ENCODE assay signal across 28 cellular contexts in genomic region chr11:14676068-14676467, GRCh38. TPM values are rescaled to one million over a fixed set of nuclear protein-coding genes. Genes with fewer than 3 reads are reported as not detected.
A peak's percentile ranks its signal among the peaks of the same experiment; 100 is the strongest.
DNase-seq lines count a peak whose midpoint lies in the region; ATAC-seq, FAIRE-seq and TF ChIP-seq lines count a peak whose summit lies in the region.
"Had no signal": no experiment of that assay in that cellular context is flagged by ENCODE, and none has a peak within 500 bp of the region (broad histone marks: within the 10 kb centered on the region; RNA-seq: fewer than 3 reads in every experiment).

No MANE protein-coding gene starts in this region.

- H4K91ac ChIP-seq in IMR-90 (ENCODE audit: insufficient read depth, low read depth, low read length), result no peak overlapping the region

- no CpG with 5 or more reads among the region's 2 CpGs for WGBS in IMR-90 (ENCODE audit: extremely low coverage in 2 of 2, insufficient read length in 1 of 2), 2 experiments
- 69% methylated on average over 2 of the region's 2 CpGs for WGBS in K562 (ENCODE audit: insufficient coverage, low coverage, missing lambda C conversion rate)
- WGBS in right lobe of liver (ENCODE audit: insufficient coverage, low coverage, low lambda C conversion rate, missing lambda C conversion rate), result 29% methylated on average over 2 of the region's 2 CpGs

- no peak for TF ChIP-seq CTCF in IMR-90 (conservative IDR thresholded peaks at IDR 0.05; ENCODE audit: low read depth, low read length)
- no peak for TF ChIP-seq CTCF in K562 (IDR thresholded peaks at IDR 0.05 in 2 of 3, conservative IDR thresholded peaks at IDR 0.05 in 1 of 3; ENCODE audit: insufficient read depth in 2 of 3, low read depth in 1 of 3, low read length in 3 of 3)
- no peak for TF ChIP-seq CTCF in right lobe of liver (IDR thresholded peaks at IDR 0.05)
- no peak for TF ChIP-seq CTCF in vagina (IDR thresholded peaks at IDR 0.05)

- H3K79me2 ChIP-seq in K562 (ENCODE audit: control insufficient read depth, insufficient read depth, low read length), result peaks cover 46% of the 10 kb centered on the region

- H3K27ac ChIP-seq in IMR-90 (ENCODE audit: insufficient read depth, low read length) (no peak overlapping the region), K562 (ENCODE audit: extremely low read depth, low read depth, low read length) (no peak overlapping the region), right lobe of liver (no peak overlapping the region), vagina (no peak overlapping the region)
- H3K27ac ChIP-seq: heart left ventricle, RWPE1, suprapubic skin, uterus had no signal

- H3K9me3 ChIP-seq in IMR-90 (ENCODE audit: control insufficient read depth, insufficient read depth, low read length) (no peaks in the 10 kb centered on the region), K562 (replicated peaks; ENCODE audit: control insufficient read depth, insufficient read depth, low read depth, low read length) (no peaks in the 10 kb centered on the region), right lobe of liver (no peaks in the 10 kb centered on the region), vagina (no peaks in the 10 kb centered on the region)
- H3K9me3 ChIP-seq: SK-N-SH, suprapubic skin, uterus had no signal

- no peak overlapping the region for H4K8ac ChIP-seq in IMR-90 (ENCODE audit: low read depth in 2 of 2, low read length in 2 of 2)

- in situ Hi-C loops in IMR-90 (cut with MboI; ENCODE audit: low sequenced_read_pairs), result no loop called here
- in situ Hi-C loops in K562 (cut with MboI), result no loop called here

- H3K14ac ChIP-seq in IMR-90 (replicated peaks; ENCODE audit: low read depth, low read length), result no peak overlapping the region

- H3K18ac ChIP-seq in IMR-90 (ENCODE audit: low read depth, low read length), result no peak overlapping the region

- H3K36me3 ChIP-seq in IMR-90 (ENCODE audit: control insufficient read depth, insufficient read depth, low read length), result no peaks in the 10 kb centered on the region
- peaks cover 9% of the 10 kb centered on the region; the same call in 1 of the 3 replicates for H3K36me3 ChIP-seq in K562 (ENCODE audit: control insufficient read depth, insufficient read depth, low read length)
- no peaks in the 10 kb centered on the region for H3K36me3 ChIP-seq in right lobe of liver
- H3K36me3 ChIP-seq in vagina, result no peaks in the 10 kb centered on the region
- H3K36me3 ChIP-seq: heart left ventricle, spleen, suprapubic skin, uterus had no signal

- H2AFZ ChIP-seq in IMR-90 (replicated peaks; ENCODE audit: low read length, poor library complexity) (no peak overlapping the region), K562 (ENCODE audit: low read depth, low read length) (no peak overlapping the region)

- no peaks in the 10 kb centered on the region for H3K27me3 ChIP-seq in IMR-90 (ENCODE audit: control insufficient read depth, insufficient read depth, low read length)
- no peaks in the 10 kb centered on the region for H3K27me3 ChIP-seq in K562 (ENCODE audit: control insufficient read depth in 2 of 2, insufficient read depth in 2 of 2, low read length in 2 of 2)
- no peaks in the 10 kb centered on the region for H3K27me3 ChIP-seq in right lobe of liver
- no peaks in the 10 kb centered on the region for H3K27me3 ChIP-seq in vagina
- H3K27me3 ChIP-seq: heart left ventricle, spleen, suprapubic skin, uterus had no signal

- no peak overlapping the region for H4K5ac ChIP-seq in IMR-90 (ENCODE audit: low read depth, low read length)

- no peak overlapping the region for H3K23ac ChIP-seq in IMR-90 (ENCODE audit: low read depth, low read length)

- no peak overlapping the region for H2BK5ac ChIP-seq in IMR-90 (ENCODE audit: low read depth, low read length, poor library complexity, severe bottlenecking)

- POLR2A ChIA-PET in IMR-90 (lab: Charles Lee; ENCODE audit: unreplicated experiment), result no interaction called here
- POLR2A ChIA-PET in K562 (lab: Yijun Ruan, JAX), result no interaction called here

- no peak overlapping the region for H2AK5ac ChIP-seq in IMR-90 (ENCODE audit: low read depth, low read length)

- no peak for TF ChIP-seq RAD21 in IMR-90 (IDR thresholded peaks at IDR 0.05; ENCODE audit: low read length)
- no peak for TF ChIP-seq RAD21 in K562 (CRISPR knock-in tag; conservative IDR thresholded peaks at IDR 0.05 in 1 of 2, IDR thresholded peaks at IDR 0.05 in 1 of 2)

- ATAC-seq in IMR-90 (ENCODE audit: low read depth) (no peak), K562 (no peak; the same call in 2 of the 3 replicates), right lobe of liver (peak; percentile 72 to 93 (median 86)), HG02798 (IDR thresholded peaks at IDR 0.05; ENCODE audit: poor library complexity, unreplicated experiment) (no peak), left cardiac atrium (no peak)
- ATAC-seq: activated CD8-positive, alpha-beta memory T cell treated with anti-CD3 and anti-CD28 coated beads, Interleukin-2, amount 10 ng/mL, durations not matched to agents 7 days and 5 days; heart left ventricle; naive thymus-derived CD8-positive, alpha-beta T cell; stimulated activated naive B cell treated with anti-CD40 and anti-IgM and Interleukin-4, amounts not matched to agents 10 μg/mL and 1 μg/mL and 100 μg/mL, for 72 hours had no signal

- CTCF ChIA-PET in IMR-90 (lab: Yijun Ruan, JAX) (no interaction called here), K562 (lab: Yijun Ruan, JAX; ENCODE audit: low intra/inter-chr PET ratio) (no interaction called here)

- H3K56ac ChIP-seq in IMR-90 (ENCODE audit: extremely low read depth, insufficient read depth, low read length), result no peak overlapping the region

- BruUV-seq in IMR-90 (replicated peaks; lab: Mats Ljungman, UMichigan) (no TSS peak), K562 (replicated peaks; lab: Mats Ljungman, UMichigan) (no TSS peak)

- no peak for TF ChIP-seq EP300 in K562 (IDR thresholded peaks at IDR 0.05; ENCODE audit: low read length)

- H2BK120ac ChIP-seq in IMR-90 (ENCODE audit: low read depth, low read length), result no peak overlapping the region

- TF ChIP-seq POLR2A in IMR-90 (IDR thresholded peaks at IDR 0.05; ENCODE audit: low read depth, low read length), result no peak
- no peak for TF ChIP-seq POLR2A in K562 (conservative IDR thresholded peaks at IDR 0.05)
- TF ChIP-seq POLR2A in right lobe of liver (IDR thresholded peaks at IDR 0.05), result no peak
- TF ChIP-seq POLR2A in vagina (IDR thresholded peaks at IDR 0.05), result no peak

- dilution Hi-C loops in IMR-90 (cut with HindIII; ENCODE audit: low sequenced_read_pairs, unreplicated experiment), result no loop called here

- no peak for FAIRE-seq in K562 (lab: Jason Lieb, UNC)
- FAIRE-seq: D721Med had no signal

- H3K4ac ChIP-seq in IMR-90 (ENCODE audit: low read depth, low read length), result no peak overlapping the region

- H2AK9ac ChIP-seq in IMR-90 (replicated peaks; ENCODE audit: low read depth, low read length, poor library complexity), result no peak overlapping the region

- no peak overlapping the region for H2BK20ac ChIP-seq in IMR-90 (ENCODE audit: low read depth, low read length)

- H4K20me1 ChIP-seq in IMR-90 (ENCODE audit: insufficient read depth, low read length), result no peaks in the 10 kb centered on the region
- no peaks in the 10 kb centered on the region for H4K20me1 ChIP-seq in K562 (replicated peaks; ENCODE audit: control insufficient read depth, insufficient read depth, low read length)

- no peak overlapping the region for H3K4me3 ChIP-seq in IMR-90 (ENCODE audit: insufficient read depth, low read depth, low read length)
- no peak overlapping the region for H3K4me3 ChIP-seq in K562
- H3K4me3 ChIP-seq in right lobe of liver, result no peak overlapping the region
- no peak overlapping the region for H3K4me3 ChIP-seq in vagina
- H3K4me3 ChIP-seq: heart left ventricle, spleen, suprapubic skin, uterus had no signal

- H2BK15ac ChIP-seq in IMR-90 (ENCODE audit: low read depth, low read length), result no peak overlapping the region

- no peak overlapping the region for H3K9ac ChIP-seq in IMR-90 (ENCODE audit: low read depth, low read length)
- H3K9ac ChIP-seq in K562 (ENCODE audit: insufficient read depth in 1 of 2, low read depth in 2 of 2, low read length in 2 of 2), result no peak overlapping the region
- H3K9ac ChIP-seq: SK-N-SH had no signal

- H3K79me1 ChIP-seq in IMR-90 (ENCODE audit: low read depth in 1 of 2, low read length in 2 of 2), result no peaks in the 10 kb centered on the region

- H3K4me1 ChIP-seq in IMR-90 (ENCODE audit: control insufficient read depth, insufficient read depth, low read length) (peaks cover 6% of the 10 kb centered on the region), K562 (replicated peaks in 1 of 2; ENCODE audit: control insufficient read depth in 2 of 2, insufficient read depth in 2 of 2, low read length in 2 of 2) (peaks cover 0 to 8% of the 10 kb centered on the region in 2 experiments; a peak in 3 of 5 replicates), right lobe of liver (peaks cover 0 to 18% (median 4%) of the 10 kb centered on the region in 4 donors), vagina (no peaks in the 10 kb centered on the region)
- H3K4me1 ChIP-seq: suprapubic skin, uterus had no signal

- intact Hi-C loops in IMR-90 (cut with micrococcal nuclease), result no loop called here
- intact Hi-C loops in K562 (cut with micrococcal nuclease), result no loop called here
- intact Hi-C loops in right lobe of liver (cut with DNase I), result no loop called here
- intact Hi-C loops in vagina (cut with DNase I), result no loop called here
- intact Hi-C loops in left cardiac atrium (cut with DNase I), result no loop called here

- H3K4me2 ChIP-seq in IMR-90 (ENCODE audit: low read depth, low read length), result no peak overlapping the region
- no peak overlapping the region for H3K4me2 ChIP-seq in K562 (ENCODE audit: insufficient read depth, low read length)
- H3K4me2 ChIP-seq: SK-N-SH had no signal

- H3K9me1 ChIP-seq in IMR-90 (ENCODE audit: insufficient read depth, low read length) (no peaks in the 10 kb centered on the region; the same call in 1 of the 2 replicates), K562 (ENCODE audit: control insufficient read depth, insufficient read depth, low read length) (no peaks in the 10 kb centered on the region)

- DNase-seq in DMS153 treated with DMSO at 0.1 percent for 48 hours (lab: John Stamatoyannopoulos, UW; ENCODE audit: unreplicated experiment) (peak; percentile 12), IMR-90 (no peak), K562 (ENCODE audit: extremely low read depth in 1 of 4, low spot score in 3 of 4) (no peak), right lobe of liver (no peak), vagina (ENCODE audit: extremely low spot score in 2 of 2) (no peak), left cardiac atrium (no peak)
- DNase-seq: activated CD4-positive, alpha-beta T cell treated with anti-CD3 and anti-CD28 coated beads, Interleukin-2, amount 50 U/mL, for 1 hour; activated CD8-positive, alpha-beta memory T cell treated with anti-CD3 and anti-CD28 coated beads, Interleukin-2, amount 10 ng/mL, durations not matched to agents 7 days and 5 days; activated naive CD8-positive, alpha-beta T cell treated with anti-CD3 and anti-CD28 coated beads, Interleukin-2, amount 10 ng/mL, durations not matched to agents 7 days and 5 days; effector CD8-positive, alpha-beta T cell; erythroblast; heart left ventricle; KBM-7; naive thymus-derived CD8-positive, alpha-beta T cell; NCI-H1092; NCI-H187 treated with DMSO at 0.1 percent for 48 hours; NCI-H748 treated with DMSO at 0.1 percent for 48 hours; retina; SK-N-SH; spleen; stimulated activated CD4-positive, alpha-beta T cell treated with anti-CD3 and anti-CD28 coated beads, Interleukin-4, amount 100 ng/mL, for 24 hours; stimulated activated naive B cell treated with anti-CD40 and anti-IgM and Interleukin-4, amounts not matched to agents 10 μg/mL and 1 μg/mL and 100 μg/mL, for 72 hours; T-helper 2 cell; uterus had no signal

RNA-seq across cellular contexts. Expression of gene PDE3B, which starts 32.5 kb away (rescaled TPM):
- total RNA-seq in IMR-90 (2012; rRNA removed) (1.1 and 1.3 TPM in 2 replicates), K562 (2014; rRNA removed) (12.2 and 13.8 TPM in 2 replicates), K562 (2014; rRNA removed; fragmentation: Illumina TruSeq; extraction: Trizol) (16.3 and 17.0 TPM in 2 replicates), K562 (2015; rRNA removed; fragmentation: Illumina TruSeq; extraction: Trizol) (20.9 and 22.5 TPM in 2 replicates), K562 (2021) (15.1 and 15.8 TPM in 2 replicates), right lobe of liver (10 to 100 TPM; 14.9 to 47.1 (median 28.8) TPM), vagina (10.1 TPM), left cardiac atrium (10 to 100 TPM; 17.8 to 18.7 TPM)
- polyA plus RNA-seq in IMR-90 (2012; rRNA removed) (0.21 and 0.22 TPM in 2 replicates), K562 (2011; rRNA removed) (7.9 and 11.4 TPM in 2 replicates), K562 (2014; fragmentation: Illumina TruSeq; extraction: Trizol) (9.9 and 13.7 TPM in 2 replicates), K562 (2014; fragmentation: Nextera tagmentation; extraction: Ambion mirVana) (1 to 10 TPM; 2.3 to 2.9 TPM), K562 (2014; rRNA removed) (7.5 and 7.8 TPM in 2 replicates)
- 0.04 and 0.09 TPM in 2 replicates for polyA plus RNA-seq in IMR-90 (2012; cell fraction: cytosol; rRNA removed)
- 0.13 and 0.37 TPM in 2 replicates for polyA plus RNA-seq in IMR-90 (2012; cell fraction: nucleus; rRNA removed; ENCODE audit: low replicate concordance)
- 21.1 and 47.2 TPM in 2 replicates for total RNA-seq in K562 (2011; cell fraction: chromatin; rRNA removed; ENCODE audit: low replicate concordance)
- total RNA-seq in K562 (2011; cell fraction: nucleolus; rRNA removed), result 12.0 and 15.7 TPM in 2 replicates
- 24.6 and 34.8 TPM in 2 replicates for total RNA-seq in K562 (2011; cell fraction: nucleoplasm; rRNA removed)
- 3.5 and 6.3 TPM in 2 replicates for polyA plus RNA-seq in K562 (2011; cell fraction: cytosol; rRNA removed)
- polyA plus RNA-seq in K562 (2011; cell fraction: nucleus; rRNA removed), result 17.5 and 17.6 TPM in 2 replicates
- 9.8 and 10.0 TPM in 2 replicates for polyA plus RNA-seq in K562 (2012)
- 21.1 and 26.2 TPM in 2 replicates for polyA minus RNA-seq in K562 (2011; rRNA and poly(A)+ RNA removed)
- polyA minus RNA-seq in K562 (2011; cell fraction: cytosol; rRNA and poly(A)+ RNA removed), result 7.8 and 12.7 TPM in 2 replicates
- 31.1 and 33.1 TPM in 2 replicates for polyA minus RNA-seq in K562 (2011; cell fraction: nucleus; rRNA and poly(A)+ RNA removed)

Comparison
In these comparisons a context has a peak if more than half of its experiments do, and no peak if none do; other contexts are left out.
1. ATAC-seq: peak in right lobe of liver (4 of 4); none in IMR-90 (single experiment), K562 (single experiment), HG02798 (single experiment) and left cardiac atrium (0 of 2).